Comparison of ENCODE assay signal across 22 cellular contexts in genomic region chr5:174999581-174999980, GRCh38.
DNase-seq lines count a peak whose midpoint lies in the region; ATAC-seq, FAIRE-seq and TF ChIP-seq lines count a peak whose summit lies in the region.
"Had no signal": no experiment of that assay in that cellular context is flagged by ENCODE, and none has a peak within 500 bp of the region (broad histone marks: within the 10 kb centered on the region; RNA-seq: fewer than 3 reads in every experiment).

No MANE protein-coding gene starts in this region.

- ATAC-seq in GM23338, result no peak
- no peak for ATAC-seq in HG03039 (IDR thresholded peaks at IDR 0.05; ENCODE audit: unreplicated experiment)
- no peak for ATAC-seq in GM21515 (IDR thresholded peaks at IDR 0.05; ENCODE audit: unreplicated experiment)
- ATAC-seq: GM12878, HCT116 had no signal

- no peak for FAIRE-seq in H1 (lab: Jason Lieb, UNC)
- FAIRE-seq: A204.1, GM12878, GM19239 had no signal

- H2AFZ ChIP-seq in GM23338 (peak overlapping the region; percentile 18; the same call in 1 of the 2 replicates), H1 (ENCODE audit: low read length) (0 out of 2 replicates have a peak overlapping the region, but pooled peaks have one; percentile 0), neural progenitor cell (replicated peaks) (peak overlapping the region; percentile 13)
- H2AFZ ChIP-seq: GM23248 had no signal

- TF ChIP-seq RAD21 in H1 (IDR thresholded peaks at IDR 0.05 in 1 of 2, conservative IDR thresholded peaks at IDR 0.05 in 1 of 2; ENCODE audit: low read depth in 2 of 2, low read length in 2 of 2), result no peak

- H3K23ac ChIP-seq in H1 (ENCODE audit: insufficient read length), result no peak overlapping the region

- H2BK12ac ChIP-seq in H1 (ENCODE audit: low read depth, low read length), result no peak overlapping the region

- H3K4me1 ChIP-seq in GM23338 (ENCODE audit: insufficient read depth) (no peaks in the 10 kb centered on the region), H1 (replicated peaks in 1 of 4; ENCODE audit: control insufficient read depth in 3 of 4, insufficient read depth in 4 of 4, low read length in 3 of 4) (no peaks in the 10 kb centered on the region), neural progenitor cell (peaks cover 8% of the 10 kb centered on the region)
- H3K4me1 ChIP-seq: BE2C had no signal

- H3K4ac ChIP-seq in H1 (replicated peaks; ENCODE audit: insufficient read length, low read depth, low read length), result no peak overlapping the region

- TF ChIP-seq POLR2A in H1 (IDR thresholded peaks at IDR 0.05; ENCODE audit: control extremely low read depth in 1 of 2, low read depth in 2 of 2, low read length in 2 of 2), result no peak

- POLR2A ChIA-PET in H1 (lab: Charles Lee; ENCODE audit: partially characterized antibody), result no interaction called here

- no peak overlapping the region for H4K8ac ChIP-seq in H1 (ENCODE audit: extremely low read depth, insufficient read depth, low read length)

- peaks cover 4 to 6% of the 10 kb centered on the region in 2 experiments; a peak in 2 of 4 replicates for H3K9me3 ChIP-seq in H1 (ENCODE audit: insufficient read depth in 2 of 2, low read depth in 1 of 2, low read length in 1 of 2)
- H3K9me3 ChIP-seq in neural progenitor cell (ENCODE audit: low read depth), result no peaks in the 10 kb centered on the region
- H3K9me3 ChIP-seq: BE2C had no signal

- H2BK120ac ChIP-seq in H1 (replicated peaks; ENCODE audit: low read depth, low read length), result no peak overlapping the region

- H3K27me3 Mint-ChIP-seq in GM23338 (ENCODE audit: insufficient read depth, low read depth, poor library complexity) (peaks cover 8% of the 10 kb centered on the region), neural progenitor cell (ENCODE audit: insufficient read depth, low read depth) (peaks cover 7% of the 10 kb centered on the region)
- H3K27me3 Mint-ChIP-seq: CD4-positive, CD25-positive, alpha-beta regulatory T cell had no signal

- H3K9me2 ChIP-seq in GM23338 (ENCODE audit: insufficient read depth), result no peaks in the 10 kb centered on the region

- TF ChIP-seq EP300 in H1 (IDR thresholded peaks at IDR 0.05; ENCODE audit: borderline replicate concordance in 1 of 2, low read depth in 2 of 2, low read length in 2 of 2), result no peak

- H3K79me1 ChIP-seq in H1 (ENCODE audit: low read depth, low read length), result no peaks in the 10 kb centered on the region

- H3K4me3 Mint-ChIP-seq in GM23338 (no peak overlapping the region), neural progenitor cell (no peak overlapping the region)
- H3K4me3 Mint-ChIP-seq: CD4-positive, CD25-positive, alpha-beta regulatory T cell; CD8-positive, alpha-beta memory T cell had no signal

- H3K14ac ChIP-seq in H1 (ENCODE audit: insufficient read length), result no peak overlapping the region

- H3K36me3 Mint-ChIP-seq in GM23338 (ENCODE audit: low read depth) (peaks cover 10% of the 10 kb centered on the region; the same call in 2 of the 3 replicates), neural progenitor cell (no peaks in the 10 kb centered on the region)
- H3K36me3 Mint-ChIP-seq: CD4-positive, CD25-positive, alpha-beta regulatory T cell; CD8-positive, alpha-beta memory T cell had no signal

- H3K79me2 ChIP-seq in GM23338 (replicated peaks; ENCODE audit: insufficient read depth), result no peaks in the 10 kb centered on the region
- no peaks in the 10 kb centered on the region for H3K79me2 ChIP-seq in H1 (ENCODE audit: control insufficient read depth in 1 of 2, insufficient read depth in 2 of 2, low read length in 2 of 2)
- H3K79me2 ChIP-seq in neural progenitor cell (ENCODE audit: low read depth), result no peaks in the 10 kb centered on the region

- H3K27me3 ChIP-seq in GM23338 (ENCODE audit: insufficient read depth) (no peaks in the 10 kb centered on the region), H1 (replicated peaks in 1 of 4; ENCODE audit: control insufficient read depth in 3 of 4, extremely low read depth in 1 of 4, insufficient read depth in 3 of 4, low read length in 3 of 4) (no peaks in the 10 kb centered on the region; a peak in 1 of 7 replicates), neural progenitor cell (peaks cover 11% of the 10 kb centered on the region)
- H3K27me3 ChIP-seq: BE2C had no signal

- H4K20me1 ChIP-seq in GM23338 (replicated peaks; ENCODE audit: insufficient read depth), result no peaks in the 10 kb centered on the region
- H4K20me1 ChIP-seq in H1 (replicated peaks in 1 of 2; ENCODE audit: control insufficient read depth in 1 of 2, insufficient read depth in 2 of 2, low read length in 2 of 2), result no peaks in the 10 kb centered on the region
- H4K20me1 ChIP-seq in neural progenitor cell (ENCODE audit: low read depth), result no peaks in the 10 kb centered on the region

- no peaks in the 10 kb centered on the region for H3F3A ChIP-seq in GM23338 (replicated peaks; ENCODE audit: low read depth)
- no peaks in the 10 kb centered on the region for H3F3A ChIP-seq in neural progenitor cell (ENCODE audit: low read depth)

- H3K18ac ChIP-seq in H1 (ENCODE audit: extremely low read depth, low read length), result no peak overlapping the region

- peaks cover under 1% of the 10 kb centered on the region; the same call in 1 of the 2 replicates for H3K23me2 ChIP-seq in H1 (ENCODE audit: low read depth, low read length)

- H3K27ac Mint-ChIP-seq in GM23338, result no peak overlapping the region
- peak overlapping the region; percentile 14 for H3K27ac Mint-ChIP-seq in neural progenitor cell
- H3K27ac Mint-ChIP-seq: CD4-positive, CD25-positive, alpha-beta regulatory T cell had no signal

- H3K27ac ChIP-seq in GM23338 (ENCODE audit: low read depth) (no peak overlapping the region), H1 (ENCODE audit: low read depth, low read length) (no peak overlapping the region), neural progenitor cell (no peak overlapping the region)
- H3K27ac ChIP-seq: GM23248, HL-60 had no signal

- 0 out of 4 replicates have a peak, but pooled peaks of 1 of the 2 experiments have one; percentile 11 for TF ChIP-seq CTCF in GM23338 (conservative IDR thresholded peaks at IDR 0.05; ENCODE audit: low read depth in 2 of 2)
- no peak for TF ChIP-seq CTCF in H1 (IDR thresholded peaks at IDR 0.05; ENCODE audit: control extremely low read depth in 1 of 3, insufficient read depth in 1 of 3, low read depth in 1 of 3, low read length in 3 of 3)
- TF ChIP-seq CTCF in neural progenitor cell (IDR thresholded peaks at IDR 0.05), result no peak

- H3K4me2 ChIP-seq in GM23338, result no peak overlapping the region
- no peak overlapping the region for H3K4me2 ChIP-seq in H1 (ENCODE audit: insufficient read depth in 1 of 2, low read depth in 2 of 2, low read length in 2 of 2)
- H3K4me2 ChIP-seq in neural progenitor cell, result no peak overlapping the region

- H3K4me3 ChIP-seq in GM23338, result no peak overlapping the region
- no peak overlapping the region for H3K4me3 ChIP-seq in H1 (ENCODE audit: extremely low read depth in 1 of 4, insufficient read depth in 2 of 4, low read depth in 3 of 4, low read length in 4 of 4)
- no peak overlapping the region for H3K4me3 ChIP-seq in neural progenitor cell
- H3K4me3 ChIP-seq: GM12878, GM23248 had no signal

- no peak overlapping the region for H2BK15ac ChIP-seq in H1 (ENCODE audit: low read length)

- H3K4me1 Mint-ChIP-seq in GM23338 (no peaks in the 10 kb centered on the region; the same call in 2 of the 3 replicates), neural progenitor cell (peaks cover 15% of the 10 kb centered on the region)

- H3K36me3 ChIP-seq in GM23338 (ENCODE audit: insufficient read depth) (no peaks in the 10 kb centered on the region), H1 (ENCODE audit: control insufficient read depth in 2 of 4, insufficient read depth in 4 of 4, low read length in 3 of 4) (no peaks in the 10 kb centered on the region), neural progenitor cell (no peaks in the 10 kb centered on the region)
- H3K36me3 ChIP-seq: BE2C had no signal

- H4K5ac ChIP-seq in H1 (ENCODE audit: insufficient read length, low read depth, low read length), result no peak overlapping the region

- H3K56ac ChIP-seq in H1 (replicated peaks; ENCODE audit: insufficient read length, low read depth, low read length), result no peak overlapping the region

- DNase-seq in Daoy (ENCODE audit: low read depth) (peak; percentile 19), GM23338 (ENCODE audit: low spot score) (no peak), H1 (ENCODE audit: low read depth in 1 of 2, low spot score in 2 of 2) (no peak), neural progenitor cell (ENCODE audit: low spot score) (no peak)
- no peak for DNase-seq in activated CD8-positive, alpha-beta memory T cell treated with anti-CD3 and anti-CD28 coated beads for 24 hours
- DNase-seq: ACHN; BE2C; C1 segment of cervical spinal cord; CD4-positive, CD25-positive, alpha-beta regulatory T cell; CD8-positive, alpha-beta memory T cell; COR-L47; DMS153; DMS79; GM23248; H7 had no signal

- no peak overlapping the region for H2BK20ac ChIP-seq in H1 (ENCODE audit: low read length)

- H3K9me3 Mint-ChIP-seq in GM23338 (peaks cover 22% of the 10 kb centered on the region), neural progenitor cell (peaks cover 6% of the 10 kb centered on the region)

- no peak overlapping the region for H2AK5ac ChIP-seq in H1 (ENCODE audit: low read depth, low read length)

- H3K9ac ChIP-seq in H1 (replicated peaks in 1 of 4; ENCODE audit: extremely low read depth in 1 of 4, low read depth in 3 of 4, low read length in 3 of 4) (no peak overlapping the region), neural progenitor cell (no peak overlapping the region)
- H3K9ac ChIP-seq: GM23248 had no signal

- H4K91ac ChIP-seq in H1 (replicated peaks; ENCODE audit: insufficient read length, low read length), result no peak overlapping the region

- H2BK5ac ChIP-seq in H1 (ENCODE audit: low read depth, low read length), result 0 out of 2 replicates have a peak overlapping the region, but pooled peaks have one; percentile 1

- CTCF ChIA-PET in H1 (lab: Charles Lee; ENCODE audit: partially characterized antibody), result interaction anchor here (0.6 kb wide), 1 partner anchor 86 kb away, joined by 3 read pairs; no protein-coding TSS in a partner anchor

- 88% methylated on average over 8 of the region's 8 CpGs; no CpG with 5 or more reads in 1 of the 2 experiments for WGBS in H1 (ENCODE audit: extremely low coverage in 1 of 2, insufficient coverage in 1 of 2, insufficient read length in 1 of 2, insufficient replicate concordance in 2 of 2, low coverage in 1 of 2, low lambda C conversion rate in 2 of 2, missing lambda C conversion rate in 1 of 2), 2 experiments

TF ChIP-seq in GM23338, 12 proteins besides CTCF, POLR2A, EP300 and RAD21:
- TF ChIP-seq ZNF331 (CRISPR knock-in tag; IDR thresholded peaks at IDR 0.05; ENCODE audit: low read depth), result no peak

TF ChIP-seq in H1, 55 proteins besides CTCF, POLR2A, EP300 and RAD21 (continues in another document):
- TF ChIP-seq E2F6 (IDR thresholded peaks at IDR 0.05) (no peak), GTF2F1 (IDR thresholded peaks at IDR 0.05; ENCODE audit: borderline replicate concordance, low read depth, low read length) (no peak), RNF2 (IDR thresholded peaks at IDR 0.05; ENCODE audit: borderline replicate concordance, low read depth, low read length, missing control alignments, poor library complexity, severe bottlenecking) (no peak)
